ENCODE assay signal across 10 cellular contexts in the genomic region with DNA sequence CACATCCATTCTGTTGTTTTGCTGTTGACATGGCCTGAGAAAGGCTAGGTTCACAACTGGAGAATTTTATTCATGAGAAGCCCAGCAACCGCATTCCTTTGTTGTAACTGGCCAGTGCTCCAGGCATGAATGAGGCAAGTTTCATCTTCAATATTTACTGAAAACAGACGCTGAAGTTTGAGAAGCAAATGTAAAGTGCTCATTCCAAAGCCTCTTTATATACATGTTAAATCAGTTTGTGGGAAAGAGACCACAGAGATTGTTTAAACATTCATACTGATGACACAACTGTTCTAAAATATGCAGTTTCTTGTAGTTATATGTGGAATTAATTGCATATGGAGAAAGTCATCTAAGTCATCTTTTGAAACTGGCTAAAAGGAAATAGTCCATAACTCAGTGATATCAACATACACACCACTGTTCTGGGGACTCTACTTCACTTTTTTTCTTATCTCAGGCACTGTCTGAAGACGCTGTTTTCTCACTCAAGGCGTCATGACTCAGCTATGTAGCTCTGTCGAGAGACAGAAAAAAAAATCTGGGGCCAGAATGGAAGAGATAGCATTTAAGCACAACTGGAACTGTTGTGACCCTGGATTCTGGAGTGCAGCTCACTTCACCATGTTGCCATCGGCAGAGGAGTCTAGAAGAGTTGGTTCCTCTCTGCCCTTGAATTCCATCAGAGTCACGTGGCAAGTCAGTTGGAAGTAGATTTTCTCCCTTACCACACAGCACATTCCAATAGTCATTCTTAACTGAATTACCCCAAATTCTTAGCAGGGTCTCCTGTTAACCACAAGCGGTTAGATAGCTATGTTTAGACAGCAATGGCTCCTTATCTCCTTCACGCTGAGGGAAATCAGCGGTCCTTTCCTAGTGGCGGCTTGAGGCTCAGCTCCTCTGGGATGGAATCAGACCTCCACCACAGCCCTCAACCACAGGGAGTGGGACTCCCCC.
A peak's percentile ranks its signal among the peaks of the same experiment; 100 is the strongest.
DNase-seq lines count a peak whose midpoint lies in the region; TF ChIP-seq lines count a peak whose summit lies in the region.
"Had no signal": no experiment of that assay in that cellular context is flagged by ENCODE, and none has a peak within 500 bp of the region (broad histone marks: within the 10 kb centered on the region; RNA-seq: fewer than 3 reads in every experiment).

No MANE protein-coding gene starts in this region.

- peak; percentile 23; the same call in 1 of the 2 replicates for TF ChIP-seq CTCF in BJ (IDR thresholded peaks at IDR 0.05; ENCODE audit: insufficient read depth, low read depth, low read length)
- no peak for TF ChIP-seq CTCF in cardiac fibroblast (IDR thresholded peaks at IDR 0.05; ENCODE audit: low read depth, low read length)

- CTCF ChIA-PET in BJ (lab: Yijun Ruan, JAX): interaction anchor here (0.7 to 1.9 kb wide), 8 partner anchors 10 to 253 kb away, joined by 3 to 8 read pairs (median 4); no protein-coding TSS in a partner anchor

- H3K4me3 ChIP-seq in BJ (ENCODE audit: low read depth, low read length) (peak overlapping the region; percentile 5; the same call in 1 of the 2 replicates), cardiac fibroblast (replicated peaks in 1 of 2; ENCODE audit: low read depth in 2 of 2, low read length in 2 of 2) (no peak overlapping the region)

- POLR2A ChIA-PET in BJ (lab: Charles Lee): interaction anchor here (0.5 to 1.3 kb wide), 7 partner anchors 18 to 238 kb away, joined by 3 to 11 read pairs (median 4); no protein-coding TSS in a partner anchor

- no peaks in the 10 kb centered on the region for H3K36me3 ChIP-seq in BJ (ENCODE audit: control insufficient read depth, insufficient read depth, low read length)

- H3K27me3 ChIP-seq in BJ (ENCODE audit: control insufficient read depth, insufficient read depth, low read length): no peaks in the 10 kb centered on the region

- peak; percentile 98 for DNase-seq in BJ (ENCODE audit: low read depth)
- DNase-seq in LHCN-M2 (ENCODE audit: low read depth): peak; percentile 94
- peak; percentile 93 to 94 for DNase-seq in cardiac fibroblast (ENCODE audit: low read depth in 2 of 2)
- peak; percentile 7 for DNase-seq in kidney glomerular epithelial cell (lab: John Stamatoyannopoulos, UW)
- no peak for DNase-seq in activated CD4-positive, CD25-positive, alpha-beta regulatory T cell treated with anti-CD3 and anti-CD28 coated beads, Interleukin-2, amount 50 U/mL, for 72 hours
- no peak for DNase-seq in NCI-H446 treated with DMSO at 0.1 percent for 48 hours (lab: John Stamatoyannopoulos, UW)
- DNase-seq in stimulated activated naive CD4-positive, alpha-beta T cell treated with Interleukin-2 at 50 U/mL for 16 hours (lab: John Stamatoyannopoulos, UW): no peak
- DNase-seq in NCI-H1694 treated with DMSO at 0.1 percent for 48 hours (lab: John Stamatoyannopoulos, UW): no peak
- DNase-seq: activated T-cell treated with anti-CD3 and anti-CD28 coated beads for 4 hours, NCI-H1694 had no signal

Comparison
In these comparisons a context has a peak if more than half of its experiments do, and no peak if none do; other contexts are left out.
1. DNase-seq: peak in BJ (single experiment), LHCN-M2 (single experiment), cardiac fibroblast (2 of 2) and kidney glomerular epithelial cell (single experiment); none in activated CD4-positive, CD25-positive, alpha-beta regulatory T cell treated with anti-CD3 and anti-CD28 coated beads, Interleukin-2, amount 50 U/mL, for 72 hours (single experiment), NCI-H446 treated with DMSO at 0.1 percent for 48 hours (single experiment), stimulated activated naive CD4-positive, alpha-beta T cell treated with Interleukin-2 at 50 U/mL for 16 hours (single experiment) and NCI-H1694 treated with DMSO at 0.1 percent for 48 hours (single experiment).